ENCODE assay signal across 9 cellular contexts in genomic region chr17:40315678-40316570, GRCh38. TPM values are rescaled to one million over a fixed set of nuclear protein-coding genes. Genes with fewer than 3 reads are reported as not detected.
DNase-seq lines count a peak whose midpoint lies in the region; ATAC-seq, FAIRE-seq and TF ChIP-seq lines count a peak whose summit lies in the region.
"Had no signal": no experiment of that assay in that cellular context is flagged by ENCODE, and none has a peak within 500 bp of the region (broad histone marks: within the 10 kb centered on the region; RNA-seq: fewer than 3 reads in every experiment).

No MANE protein-coding gene starts in this region.

- peak; percentile 59 for DNase-seq in KBM-7
- no peak for DNase-seq in bronchial epithelial cell (ENCODE audit: low read depth)
- no peak for DNase-seq in natural killer cell treated with Interleukin-12 subunit alpha and Interleukin-12 subunit beta and Interleukin-15 and Interleukin-18, amount 100 ng/mL, for 72 hours (ENCODE audit: low spot score)
- DNase-seq in HPDE6-E6E7 (ENCODE audit: extremely low spot score) = no peak
- no peak for DNase-seq in T1000 (lab: John Stamatoyannopoulos, UW)
- DNase-seq: activated gamma-delta T cell had no signal

- peaks cover 0 to 6% (median 0%) of the 10 kb centered on the region in 11 experiments; a peak in 2 of 22 replicates for H3K27me3 ChIP-seq in BLaER1 treated with 17β-estradiol and CSF1 and Interleukin-3, amounts not matched to agents 10 nM and 100 nM
- no peaks in the 10 kb centered on the region for H3K27me3 ChIP-seq in bronchial epithelial cell (ENCODE audit: control insufficient read depth, insufficient read depth, low read length)

- H4K20me1 ChIP-seq in BLaER1 treated with 17β-estradiol and CSF1 and Interleukin-3, amounts not matched to agents 10 nM and 100 nM = peaks cover 12 to 33% (median 18%) of the 10 kb centered on the region in 11 experiments; a peak in 20 of 22 replicates

- H3K4me1 Mint-ChIP-seq in natural killer cell treated with Interleukin-12 subunit alpha and Interleukin-12 subunit beta and Interleukin-15 and Interleukin-18, amount 100 ng/mL, for 72 hours (ENCODE audit: low read depth in 2 of 2) = peaks cover 85 to 86% of the 10 kb centered on the region in 2 donors

- H3K36me3 Mint-ChIP-seq in natural killer cell treated with Interleukin-12 subunit alpha and Interleukin-12 subunit beta and Interleukin-15 and Interleukin-18, amount 100 ng/mL, for 72 hours = no peaks in the 10 kb centered on the region

- peak overlapping the region; percentile 93 to 100 (median 99) for H3K4me2 ChIP-seq in BLaER1 treated with 17β-estradiol and CSF1 and Interleukin-3, amounts not matched to agents 10 nM and 100 nM

- H3K9me3 ChIP-seq in BLaER1 treated with 17β-estradiol and CSF1 and Interleukin-3, amounts not matched to agents 10 nM and 100 nM (replicated peaks in 1 of 11) = no peaks in the 10 kb centered on the region

- no peaks in the 10 kb centered on the region for H3K27me3 Mint-ChIP-seq in natural killer cell treated with Interleukin-12 subunit alpha and Interleukin-12 subunit beta and Interleukin-15 and Interleukin-18, amount 100 ng/mL, for 72 hours

- no peaks in the 10 kb centered on the region for H3K9me3 Mint-ChIP-seq in natural killer cell treated with Interleukin-12 subunit alpha and Interleukin-12 subunit beta and Interleukin-15 and Interleukin-18, amount 100 ng/mL, for 72 hours

- H3K27ac ChIP-seq in BLaER1 treated with 17β-estradiol and CSF1 and Interleukin-3, amounts not matched to agents 10 nM and 100 nM = peak overlapping the region in 9 of 11 experiments; percentile 23 to 66 (median 40); a peak in 15 of 22 replicates

- in situ Hi-C loops in KBM-7 (cut with MboI; ENCODE audit: low pct_unique_long_range_greater_than_20kb, low sequenced_read_pairs) = no loop called here

- H3K4me3 ChIP-seq in BLaER1 treated with 17β-estradiol and CSF1 and Interleukin-3, amounts not matched to agents 10 nM and 100 nM = peak overlapping the region in 2 of 10 experiments; percentile 23 to 39; a peak in 2 of 20 replicates
- H3K4me3 ChIP-seq in bronchial epithelial cell (ENCODE audit: low read depth, low read length) = no peak overlapping the region

- H3K9ac ChIP-seq in BLaER1 treated with 17β-estradiol and CSF1 and Interleukin-3, amounts not matched to agents 10 nM and 100 nM = peak overlapping the region in 6 of 11 experiments; percentile 11 to 26 (median 16); a peak in 5 of 22 replicates

- peaks cover 79 to 96% (median 94%) of the 10 kb centered on the region in 10 experiments for H3K4me1 ChIP-seq in BLaER1 treated with 17β-estradiol and CSF1 and Interleukin-3, amounts not matched to agents 10 nM and 100 nM

- peak overlapping the region; percentile 36 for H3K4me3 Mint-ChIP-seq in natural killer cell treated with Interleukin-12 subunit alpha and Interleukin-12 subunit beta and Interleukin-15 and Interleukin-18, amount 100 ng/mL, for 72 hours

- ATAC-seq in natural killer cell treated with Interleukin-12 subunit alpha and Interleukin-12 subunit beta and Interleukin-15 and Interleukin-18, amount 100 ng/mL, for 72 hours = no peak
- no peak for ATAC-seq in HG02642 (IDR thresholded peaks at IDR 0.05; ENCODE audit: poor library complexity, unreplicated experiment)
- ATAC-seq in HG02970 (IDR thresholded peaks at IDR 0.05; ENCODE audit: low FRiP score, unreplicated experiment) = no peak

- no peaks in the 10 kb centered on the region for H3K36me3 ChIP-seq in BLaER1 treated with 17β-estradiol and CSF1 and Interleukin-3, amounts not matched to agents 10 nM and 100 nM
- peaks cover 1% of the 10 kb centered on the region for H3K36me3 ChIP-seq in bronchial epithelial cell (ENCODE audit: control insufficient read depth, insufficient read depth, low read length)

- no peak for TF ChIP-seq CTCF in bronchial epithelial cell (IDR thresholded peaks at IDR 0.05; ENCODE audit: insufficient read depth, low read length, severe bottlenecking)

- H3K27ac Mint-ChIP-seq in natural killer cell treated with Interleukin-12 subunit alpha and Interleukin-12 subunit beta and Interleukin-15 and Interleukin-18, amount 100 ng/mL, for 72 hours = peak overlapping the region in 1 of 2 donors; percentile 77

- FAIRE-seq in bronchial epithelial cell (lab: Jason Lieb, UNC) = peak; percentile 47

RNA-seq across cellular contexts. Expression of gene RARA, which starts 6.9 kb away (rescaled TPM):
- total RNA-seq in bronchial epithelial cell = 1.3 and 2.3 TPM in 2 replicates
- 10 to 100 TPM; 26.4 to 37.8 TPM for total RNA-seq in natural killer cell treated with Interleukin-12 subunit alpha and Interleukin-12 subunit beta and Interleukin-15 and Interleukin-18, amount 100 ng/mL, for 72 hours

RNA-seq across cellular contexts. Expression of gene CDC6, which starts 28.2 kb away (rescaled TPM):
- total RNA-seq in bronchial epithelial cell = 3.4 and 4.6 TPM in 2 replicates
- total RNA-seq in natural killer cell treated with Interleukin-12 subunit alpha and Interleukin-12 subunit beta and Interleukin-15 and Interleukin-18, amount 100 ng/mL, for 72 hours = 100 to 1,000 TPM in 1 of 2 donors, 10 to 100 TPM in 1; 79.2 to 172 TPM

RNA-seq across cellular contexts. Expression of gene GJD3, which starts 48.6 kb away (rescaled TPM):
- total RNA-seq in bronchial epithelial cell = 0.13 and 0.53 TPM in 2 replicates
- not detected for total RNA-seq in natural killer cell treated with Interleukin-12 subunit alpha and Interleukin-12 subunit beta and Interleukin-15 and Interleukin-18, amount 100 ng/mL, for 72 hours

Comparison
In these comparisons a context has a peak if more than half of its experiments do, and no peak if none do; other contexts are left out.
1. RNA of gene CDC6, which starts 28.2 kb away (total RNA-seq): 79.2 to 172 TPM in natural killer cell treated with Interleukin-12 subunit alpha and Interleukin-12 subunit beta and Interleukin-15 and Interleukin-18, amount 100 ng/mL, for 72 hours; 3.4 to 4.6 TPM in bronchial epithelial cell; every median in the first group is over 10 times any median in the second.